Comparison of ENCODE assay signal across 9 cellular contexts in genomic region chr16:67013238-67013822, GRCh38. TPM values are rescaled to one million over a fixed set of nuclear protein-coding genes. Genes with fewer than 3 reads are reported as not detected.
A peak's percentile ranks its signal among the peaks of the same experiment; 100 is the strongest.
DNase-seq lines count a peak whose midpoint lies in the region; ATAC-seq, FAIRE-seq and TF ChIP-seq lines count a peak whose summit lies in the region.
"Had no signal": no experiment of that assay in that cellular context is flagged by ENCODE, and none has a peak within 500 bp of the region (broad histone marks: within the 10 kb centered on the region; RNA-seq: fewer than 3 reads in every experiment).

No MANE protein-coding gene starts in this region.

- peak overlapping the region; percentile 81 for H2AFZ ChIP-seq in PC-3 (ENCODE audit: low read length)

- ATAC-seq in PC-3 (no peak), HG02973 (IDR thresholded peaks at IDR 0.05; ENCODE audit: unreplicated experiment) (no peak)

- H3F3A ChIP-seq in PC-3 (ENCODE audit: low read length, unreplicated experiment), result no peaks in the 10 kb centered on the region

- H3K36me3 ChIP-seq in PC-3 (ENCODE audit: low read depth, low read length) (no peaks in the 10 kb centered on the region), rectal smooth muscle tissue (ENCODE audit: control insufficient read depth, insufficient read depth, low read length) (no peaks in the 10 kb centered on the region)

- BruUV-seq in PC-3 (replicated peaks; lab: Mats Ljungman, UMichigan), result no TSS peak

- intact Hi-C loops in PC-3 (cut with micrococcal nuclease), result no loop called here

- H3K4me3 ChIP-seq in PC-3 (ENCODE audit: low read length) (peak overlapping the region; percentile 70), fibroblast of villous mesenchyme (ENCODE audit: low read depth, low read length) (peak overlapping the region; percentile 55), rectal smooth muscle tissue (ENCODE audit: low read length) (peak overlapping the region; percentile 64)

- H3K4me1 ChIP-seq in PC-3 (ENCODE audit: insufficient read depth, low read length) (no peaks in the 10 kb centered on the region; the same call in 1 of the 2 replicates), rectal smooth muscle tissue (ENCODE audit: control insufficient read depth, insufficient read depth, low read length) (no peaks in the 10 kb centered on the region)

- FAIRE-seq in GM12892 (lab: Jason Lieb, UNC), result peak; percentile 66

- DNase-seq in GM12892 (ENCODE audit: insufficient read length) (no peak), PC-3 (no peak), fibroblast of villous mesenchyme (ENCODE audit: low read depth) (no peak), NCI-H510A (lab: John Stamatoyannopoulos, UW) (no peak), cortex of kidney (lab: John Stamatoyannopoulos, UW) (no peak)
- DNase-seq in stimulated activated CD4-positive, alpha-beta T cell treated with anti-CD3 and anti-CD28 coated beads, Interleukin-4, amount 100 ng/mL, for 24 hours, result no peak

- H3K4me2 ChIP-seq in PC-3 (ENCODE audit: low read length), result peak overlapping the region; percentile 86

- H3K27me3 ChIP-seq in PC-3 (ENCODE audit: low read length) (no peaks in the 10 kb centered on the region), rectal smooth muscle tissue (ENCODE audit: control insufficient read depth, insufficient read depth, low read length) (peaks cover 6% of the 10 kb centered on the region)

- CTCF ChIA-PET in PC-3 (lab: Charles Lee), result no interaction called here

- no peak for TF ChIP-seq POLR2A in GM12892 (IDR thresholded peaks at IDR 0.05; ENCODE audit: low read depth, low read length)

- no peaks in the 10 kb centered on the region for H3K9me3 ChIP-seq in PC-3 (ENCODE audit: low read length)

- POLR2A ChIA-PET in PC-3 (lab: Charles Lee; ENCODE audit: unreplicated experiment), result no interaction called here

- TF ChIP-seq CTCF in PC-3 (conservative IDR thresholded peaks at IDR 0.05; ENCODE audit: low read depth, low read length) (no peak), fibroblast of villous mesenchyme (IDR thresholded peaks at IDR 0.05; ENCODE audit: insufficient read depth, low read depth, low read length) (no peak)

- no peaks in the 10 kb centered on the region for H3K9me2 ChIP-seq in PC-3 (replicated peaks; ENCODE audit: low read length)

- H3K27ac ChIP-seq in PC-3 (ENCODE audit: low read length), result no peak overlapping the region
- H3K27ac ChIP-seq in rectal smooth muscle tissue (ENCODE audit: low read depth, low read length), result no peak overlapping the region

- H3K9ac ChIP-seq in PC-3 (ENCODE audit: low read length) (no peak overlapping the region), rectal smooth muscle tissue (ENCODE audit: low read length) (no peak overlapping the region)

- H4K20me1 ChIP-seq in PC-3 (ENCODE audit: low read length), result no peaks in the 10 kb centered on the region

- H3K79me2 ChIP-seq in PC-3 (ENCODE audit: low read length), result no peaks in the 10 kb centered on the region

RNA-seq across cellular contexts. Expression of gene CBFB, which starts 15.6 kb away (rescaled TPM):
- 41.0 TPM for polyA plus RNA-seq in GM12892 (2012; ENCODE audit: missing spikeins)
- 50.6 and 103 TPM in 2 replicates for total RNA-seq in PC-3 (2014; rRNA removed)
- 71.8 and 91.5 TPM in 2 replicates for total RNA-seq in fibroblast of villous mesenchyme

RNA-seq across cellular contexts. Expression of gene CES4A, which starts 24.9 kb away (rescaled TPM):
- 2.4 TPM for polyA plus RNA-seq in GM12892 (2012; ENCODE audit: missing spikeins)
- 2.1 and 2.6 TPM in 2 replicates for total RNA-seq in PC-3 (2014; rRNA removed)
- total RNA-seq in fibroblast of villous mesenchyme, result 1.9 and 4.3 TPM in 2 replicates
- total RNA-seq: SK-MEL-5 had no signal

RNA-seq across cellular contexts. Expression of gene CES3, which starts 52.3 kb away (rescaled TPM):
- 0.87 TPM for polyA plus RNA-seq in GM12892 (2012; ENCODE audit: missing spikeins)
- 0.26 and 0.58 TPM in 2 replicates for total RNA-seq in PC-3 (2014; rRNA removed)
- 0.32 TPM in 1 of 2 replicates, not detected in the other for total RNA-seq in fibroblast of villous mesenchyme
